9 cellular contexts compared by ENCODE assay signal in genomic region chr6:33019358-33019757, GRCh38. TPM values are rescaled to one million over a fixed set of nuclear protein-coding genes. Genes with fewer than 3 reads are reported as not detected.
DNase-seq lines count a peak whose midpoint lies in the region; ATAC-seq, FAIRE-seq and TF ChIP-seq lines count a peak whose summit lies in the region.
"Had no signal": no experiment of that assay in that cellular context is flagged by ENCODE, and none has a peak within 500 bp of the region (broad histone marks: within the 10 kb centered on the region; RNA-seq: fewer than 3 reads in every experiment).

No MANE protein-coding gene starts in this region.

- H3K4me3 Mint-ChIP-seq in stimulated activated memory B cell treated with anti-CD40 and anti-IgM and Interleukin-4, amounts not matched to agents 10 μg/mL and 1 μg/mL and 100 μg/mL, for 72 hours = peak overlapping the region; percentile 47

- no peak for FAIRE-seq in frontal cortex (lab: Jason Lieb, UNC)

- ATAC-seq in GM19372 (IDR thresholded peaks at IDR 0.05; ENCODE audit: low read depth, unreplicated experiment) = peak; percentile 5
- ATAC-seq in stimulated activated memory B cell treated with anti-CD40 and anti-IgM and Interleukin-4, amounts not matched to agents 10 μg/mL and 1 μg/mL and 100 μg/mL, for 72 hours = peak; percentile 40
- ATAC-seq: foreskin keratinocyte had no signal

- H3K27ac Mint-ChIP-seq in stimulated activated memory B cell treated with anti-CD40 and anti-IgM and Interleukin-4, amounts not matched to agents 10 μg/mL and 1 μg/mL and 100 μg/mL, for 72 hours = peak overlapping the region; percentile 96

- H3K9me3 Mint-ChIP-seq in stimulated activated memory B cell treated with anti-CD40 and anti-IgM and Interleukin-4, amounts not matched to agents 10 μg/mL and 1 μg/mL and 100 μg/mL, for 72 hours = no peaks in the 10 kb centered on the region

- H3K36me3 ChIP-seq in Peyer's patch (no peaks in the 10 kb centered on the region), right atrium auricular region (no peaks in the 10 kb centered on the region)
- H3K36me3 ChIP-seq in effector memory CD4-positive, alpha-beta T cell (ENCODE audit: control insufficient read depth, insufficient read depth, low read length) = no peaks in the 10 kb centered on the region

- peaks cover 0 to 11% (median 8%) of the 10 kb centered on the region in 4 donors for H3K4me1 ChIP-seq in Peyer's patch
- peaks cover 0 to 43% of the 10 kb centered on the region in 2 donors for H3K4me1 ChIP-seq in right atrium auricular region
- no peaks in the 10 kb centered on the region for H3K4me1 ChIP-seq in effector memory CD4-positive, alpha-beta T cell (ENCODE audit: control insufficient read depth, insufficient read depth, low read length, poor library complexity, severe bottlenecking)
- H3K4me1 ChIP-seq: foreskin keratinocyte had no signal

- H3K4me3 ChIP-seq in Peyer's patch (peak overlapping the region in 1 of 4 donors; percentile 21), right atrium auricular region (peak overlapping the region in 1 of 2 donors; percentile 33)
- no peak overlapping the region for H3K4me3 ChIP-seq in effector memory CD4-positive, alpha-beta T cell (ENCODE audit: insufficient read depth, low read depth, low read length, poor library complexity, severe bottlenecking)

- TF ChIP-seq POLR2A in Peyer's patch (IDR thresholded peaks at IDR 0.05) = no peak

- peak overlapping the region; percentile 67 to 83 (median 72) for H3K27ac ChIP-seq in Peyer's patch
- H3K27ac ChIP-seq in right atrium auricular region = peak overlapping the region; percentile 67 to 84
- H3K27ac ChIP-seq in effector memory CD4-positive, alpha-beta T cell (ENCODE audit: insufficient read depth, low read length, poor library complexity, severe bottlenecking) = no peak overlapping the region
- H3K27ac ChIP-seq: foreskin keratinocyte had no signal

- no peak for TF ChIP-seq CTCF in Peyer's patch (IDR thresholded peaks at IDR 0.05)
- TF ChIP-seq CTCF in right atrium auricular region (IDR thresholded peaks at IDR 0.05) = no peak

- H3K27me3 Mint-ChIP-seq in stimulated activated memory B cell treated with anti-CD40 and anti-IgM and Interleukin-4, amounts not matched to agents 10 μg/mL and 1 μg/mL and 100 μg/mL, for 72 hours = no peaks in the 10 kb centered on the region

- H3K9me3 ChIP-seq in Peyer's patch (no peaks in the 10 kb centered on the region), right atrium auricular region (no peaks in the 10 kb centered on the region)
- no peaks in the 10 kb centered on the region for H3K9me3 ChIP-seq in effector memory CD4-positive, alpha-beta T cell (ENCODE audit: control insufficient read depth, low read length)

- H3K27me3 ChIP-seq in Peyer's patch (no peaks in the 10 kb centered on the region), right atrium auricular region (peaks cover 0 to 2% of the 10 kb centered on the region in 2 donors)
- no peaks in the 10 kb centered on the region for H3K27me3 ChIP-seq in effector memory CD4-positive, alpha-beta T cell (replicated peaks; ENCODE audit: control insufficient read depth, insufficient read depth, low read length, poor library complexity, severe bottlenecking)

- DNase-seq in Peyer's patch (no peak), right atrium auricular region (ENCODE audit: low spot score) (no peak), cerebellar cortex (ENCODE audit: low spot score) (no peak), NCI-H226 (no peak), frontal cortex (ENCODE audit: low spot score in 2 of 2) (no peak)
- no peak for DNase-seq in effector memory CD4-positive, alpha-beta T cell
- DNase-seq: foreskin keratinocyte had no signal

- H3K4me1 Mint-ChIP-seq in stimulated activated memory B cell treated with anti-CD40 and anti-IgM and Interleukin-4, amounts not matched to agents 10 μg/mL and 1 μg/mL and 100 μg/mL, for 72 hours = peaks cover 61% of the 10 kb centered on the region

- no peaks in the 10 kb centered on the region for H3K36me3 Mint-ChIP-seq in stimulated activated memory B cell treated with anti-CD40 and anti-IgM and Interleukin-4, amounts not matched to agents 10 μg/mL and 1 μg/mL and 100 μg/mL, for 72 hours

RNA-seq across cellular contexts. Expression of gene HLA-DOA, which starts 10.0 kb away (rescaled TPM):
- total RNA-seq in Peyer's patch (10 to 100 TPM in 1 of 4 donors, 1 to 10 TPM in 1, under 1 TPM in 1, not detected in 1; 0.95 to 26.4 (median 1.5) TPM), right atrium auricular region (10 to 100 TPM in 1 of 2 donors, 1 to 10 TPM in 1; 2.6 to 15.6 TPM), frontal cortex (0.82 TPM)
- total RNA-seq: foreskin keratinocyte had no signal

RNA-seq across cellular contexts. Expression of gene BRD2, which starts 51.0 kb away (rescaled TPM):
- total RNA-seq in Peyer's patch = 100 to 1,000 TPM; 146 to 525 (median 205) TPM
- total RNA-seq in right atrium auricular region = 10 to 100 TPM; 56.9 to 91.1 TPM
- total RNA-seq in frontal cortex = 55.8 TPM

RNA-seq across cellular contexts. Expression of gene HLA-DPA1, which starts 54.1 kb away (rescaled TPM):
- total RNA-seq in Peyer's patch = 10 to 100 TPM; 14.6 to 70.1 (median 50.4) TPM
- total RNA-seq in right atrium auricular region = 10 to 100 TPM; 13.1 to 60.5 TPM
- total RNA-seq in frontal cortex = 1.6 TPM

RNA-seq across cellular contexts. Expression of gene HLA-DPB1, which starts 56.4 kb away (rescaled TPM):
- total RNA-seq in Peyer's patch = 100 to 1,000 TPM in 1 of 4 donors, 10 to 100 TPM in 2, 1 to 10 TPM in 1; 9.5 to 104 (median 19.7) TPM
- 10 to 100 TPM; 22.0 to 76.7 TPM for total RNA-seq in right atrium auricular region
- 2.4 TPM for total RNA-seq in frontal cortex
